Comparison of ENCODE assay signal across 8 cellular contexts in the genomic region with DNA sequence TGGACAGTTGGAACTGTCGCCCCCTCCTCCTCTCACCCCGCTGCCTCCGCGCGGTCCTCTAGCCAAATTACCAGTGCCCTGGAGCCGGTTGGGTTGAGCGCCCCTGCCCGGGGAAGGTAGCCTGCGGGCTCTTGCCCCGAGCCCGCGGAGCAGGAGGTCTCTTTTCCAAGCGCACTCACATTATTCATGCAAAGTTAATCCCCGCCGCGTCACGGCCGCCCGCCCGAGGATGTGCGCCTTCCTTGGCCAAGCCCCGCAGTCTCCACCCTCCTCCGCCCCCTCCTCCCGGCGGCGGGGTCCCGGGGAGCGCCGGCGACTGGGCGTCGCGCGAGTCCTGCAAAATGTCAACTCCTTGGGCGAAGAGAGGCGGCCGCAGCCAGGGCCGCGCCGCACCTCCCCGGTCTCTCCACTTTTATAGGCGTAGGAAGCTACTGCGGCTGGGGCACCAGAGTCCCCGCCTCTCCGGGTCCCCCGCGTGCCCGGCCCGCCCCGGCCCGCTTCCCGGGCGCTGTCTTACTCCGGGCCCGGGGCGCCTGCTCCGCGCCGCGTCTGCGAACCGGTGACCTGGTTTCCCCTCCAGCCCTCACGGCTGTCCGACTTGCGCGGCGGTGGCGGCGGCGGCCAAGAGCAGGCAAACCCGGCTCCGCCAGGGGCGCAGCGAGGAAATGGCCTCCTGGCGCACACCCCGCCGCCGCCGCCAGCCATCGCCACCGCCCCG. TPM values are rescaled to one million over a fixed set of nuclear protein-coding genes. Genes with fewer than 3 reads are reported as not detected.
DNase-seq lines count a peak whose midpoint lies in the region; ATAC-seq, FAIRE-seq and TF ChIP-seq lines count a peak whose summit lies in the region.

TSS of gene THRB (minus strand) at position 235 of the 718 bp plus-strand sequence.

- FAIRE-seq in H54 (lab: Jason Lieb, UNC), result no peak

- H3K9me3 ChIP-seq in mucosa of descending colon, result no peaks in the 10 kb centered on the region

- H3K27me3 Mint-ChIP-seq in T-cell, result peaks cover 43 to 49% of the 10 kb centered on the region in 2 donors
- H3K27me3 Mint-ChIP-seq in type B pancreatic cell, result peaks cover 55% of the 10 kb centered on the region

- TF ChIP-seq POLR2A in H54 (IDR thresholded peaks at IDR 0.05; ENCODE audit: low read depth, low read length), result no peak

- H3K4me1 ChIP-seq in mucosa of descending colon (ENCODE audit: low read depth), result peaks cover 7% of the 10 kb centered on the region

- peaks cover 0 to 2% (median 0%) of the 10 kb centered on the region in 3 donors for H3K4me1 Mint-ChIP-seq in T-cell
- H3K4me1 Mint-ChIP-seq in type B pancreatic cell (ENCODE audit: unreplicated experiment), result peaks cover 8% of the 10 kb centered on the region

- H3K4me3 Mint-ChIP-seq in T-cell (peak within 1 kb of the TSS in 2 of 3 donors; percentile 37 to 47), type B pancreatic cell (peak within 1 kb of the TSS; percentile 97)

- H3K36me3 Mint-ChIP-seq in T-cell (no peaks in the 10 kb centered on the region), type B pancreatic cell (no peaks in the 10 kb centered on the region)

- H3K9me3 Mint-ChIP-seq in T-cell, result no peaks in the 10 kb centered on the region
- H3K9me3 Mint-ChIP-seq in type B pancreatic cell, result no peaks in the 10 kb centered on the region

- POLR2A ChIA-PET in T-cell (lab: Charles Lee), result no interaction called here

- intact Hi-C loops in mucosa of descending colon (cut with DNase I, micrococcal nuclease), result loop anchor here in 1 of 2 donors (10.0 kb wide), 1 partner anchor 230 kb away; no protein-coding TSS in a partner anchor

- no peaks in the 10 kb centered on the region for H3K36me3 ChIP-seq in mucosa of descending colon (ENCODE audit: low read depth)

- CTCF ChIA-PET in T-cell (lab: Charles Lee), result no interaction called here

- TF ChIP-seq CTCF in mucosa of descending colon (IDR thresholded peaks at IDR 0.05), result peak; percentile 9
- TF ChIP-seq CTCF in type B pancreatic cell (conservative IDR thresholded peaks at IDR 0.05), result peak; percentile 67

- ATAC-seq in GM18498 (IDR thresholded peaks at IDR 0.05; ENCODE audit: unreplicated experiment) (peak; percentile 62), HG02798 (IDR thresholded peaks at IDR 0.05; ENCODE audit: poor library complexity, unreplicated experiment) (peak; percentile 54), T-cell (replicated peaks in 1 of 4) (no peak), mucosa of descending colon (peak; percentile 82)

- H3K27ac Mint-ChIP-seq in T-cell, result peak within 1 kb of the TSS in 1 of 2 donors; percentile 66
- H3K27ac Mint-ChIP-seq in type B pancreatic cell, result peak within 1 kb of the TSS; percentile 95

- DNase-seq in T-cell, result no peak
- DNase-seq in fibroblast of gingiva (ENCODE audit: low read depth), result peak; percentile 62
- peak; percentile 80 to 86 (median 80) for DNase-seq in mucosa of descending colon
- peak; percentile 83 for DNase-seq in type B pancreatic cell (ENCODE audit: extremely low spot score, unreplicated experiment)
- no peak for DNase-seq in H54 (ENCODE audit: insufficient read length, low spot score)
- DNase-seq in NK-92 (lab: John Stamatoyannopoulos, UW; ENCODE audit: unreplicated experiment), result no peak

- H3K4me3 ChIP-seq in mucosa of descending colon, result peak within 1 kb of the TSS; percentile 46

RNA-seq across cellular contexts. Expression of gene THRB, which starts in this region (rescaled TPM):
- total RNA-seq in T-cell, result under 1 TPM in 3 of 5 donors, not detected in 2; 0.03 to 0.29 (median 0.19) TPM
- total RNA-seq in mucosa of descending colon, result 10 to 100 TPM; 25.1 to 75.5 (median 59.8) TPM
- total RNA-seq in type B pancreatic cell (ENCODE audit: low replicate concordance), result 15.6 and 27.3 TPM in 2 replicates

Comparison
In these comparisons a context has a peak if more than half of its experiments do, and no peak if none do; other contexts are left out.
1. RNA of gene THRB (total RNA-seq): 25.1 to 75.5 TPM in mucosa of descending colon and 15.6 to 27.3 TPM in type B pancreatic cell; 0.03 to 0.29 TPM in T-cell; every median in the first group is over 10 times any median in the second.
2. ATAC-seq: peak in GM18498 (single experiment), HG02798 (single experiment) and mucosa of descending colon (single experiment); none in T-cell (0 of 4).
3. DNase-seq: peak in fibroblast of gingiva (single experiment), mucosa of descending colon (3 of 3) and type B pancreatic cell (single experiment); none in T-cell (0 of 34), H54 (single experiment) and NK-92 (single experiment).